In genomic region chr2:84160461-84160860, GRCh38 we compare ENCODE assay signal across 19 cellular contexts.
DNase-seq lines count a peak whose midpoint lies in the region; ATAC-seq and TF ChIP-seq lines count a peak whose summit lies in the region.
"Had no signal": no experiment of that assay in that cellular context is flagged by ENCODE, and none has a peak within 500 bp of the region (broad histone marks: within the 10 kb centered on the region; RNA-seq: fewer than 3 reads in every experiment).

No MANE protein-coding gene starts in this region.

- H3K9me3 Mint-ChIP-seq in activated CD4-positive, alpha-beta T cell treated with anti-CD3 and anti-CD28 coated beads, Interleukin-2, amount 10 ng/mL, durations not matched to agents 24 days and 14 days = no peaks in the 10 kb centered on the region
- H3K9me3 Mint-ChIP-seq: GM23338; T-helper 2 cell treated with Interferon-gamma antibody and Interleukin-4, amounts not matched to agents 5 μg/mL and 100 μg/mL, for 36 hours had no signal

- intact Hi-C loops in activated CD4-positive, alpha-beta T cell treated with anti-CD3 and anti-CD28 coated beads, Interleukin-2, amount 10 ng/mL, durations not matched to agents 24 days and 14 days (cut with micrococcal nuclease) = no loop called here
- intact Hi-C loops in lower lobe of right lung (cut with DNase I) = no loop called here

- H3K9me3 ChIP-seq in lower lobe of right lung = no peaks in the 10 kb centered on the region

- no peaks in the 10 kb centered on the region for H3K36me3 Mint-ChIP-seq in activated CD4-positive, alpha-beta T cell treated with anti-CD3 and anti-CD28 coated beads, Interleukin-2, amount 10 ng/mL, durations not matched to agents 24 days and 14 days (ENCODE audit: low read depth)
- H3K36me3 Mint-ChIP-seq: IgD-negative memory B cell had no signal

- no peaks in the 10 kb centered on the region for H3K4me1 ChIP-seq in lower lobe of right lung

- H3K4me3 Mint-ChIP-seq in activated CD4-positive, alpha-beta T cell treated with anti-CD3 and anti-CD28 coated beads, Interleukin-2, amount 10 ng/mL, durations not matched to agents 24 days and 14 days = no peak overlapping the region
- H3K4me3 Mint-ChIP-seq: GM23338; IgD-negative memory B cell; T-helper 2 cell treated with Interferon-gamma antibody and Interleukin-4, amounts not matched to agents 5 μg/mL and 100 μg/mL, for 36 hours had no signal

- TF ChIP-seq CTCF in lower lobe of right lung (IDR thresholded peaks at IDR 0.05) = no peak

- no peak overlapping the region for H3K27ac ChIP-seq in lower lobe of right lung
- H3K27ac ChIP-seq: HL-60, PC-9 had no signal

- ATAC-seq in lower lobe of right lung = no peak
- ATAC-seq: GM23338 had no signal

- no peaks in the 10 kb centered on the region for H3K27me3 Mint-ChIP-seq in activated CD4-positive, alpha-beta T cell treated with anti-CD3 and anti-CD28 coated beads, Interleukin-2, amount 10 ng/mL, durations not matched to agents 24 days and 14 days
- H3K27me3 Mint-ChIP-seq: IgD-negative memory B cell had no signal

- H3K27ac Mint-ChIP-seq in activated CD4-positive, alpha-beta T cell treated with anti-CD3 and anti-CD28 coated beads, Interleukin-2, amount 10 ng/mL, durations not matched to agents 24 days and 14 days = no peak overlapping the region
- H3K27ac Mint-ChIP-seq: GM23338; T-helper 2 cell treated with Interferon-gamma antibody and Interleukin-4, amounts not matched to agents 5 μg/mL and 100 μg/mL, for 36 hours had no signal

- no peaks in the 10 kb centered on the region for H3K36me3 ChIP-seq in lower lobe of right lung

- H3K4me1 Mint-ChIP-seq in activated CD4-positive, alpha-beta T cell treated with anti-CD3 and anti-CD28 coated beads, Interleukin-2, amount 10 ng/mL, durations not matched to agents 24 days and 14 days = no peaks in the 10 kb centered on the region
- H3K4me1 Mint-ChIP-seq: GM23338, IgD-negative memory B cell had no signal

- DNase-seq in activated CD4-positive, alpha-beta T cell treated with anti-CD3 and anti-CD28 coated beads, Interleukin-2, amount 10 ng/mL, durations not matched to agents 24 days and 14 days = peak; percentile 34
- no peak for DNase-seq in activated CD4-positive, alpha-beta T cell treated with anti-CD3 and anti-CD28 coated beads, Interleukin-2, amount 50 U/mL, for 48 hours
- DNase-seq in NCI-H1930 (lab: John Stamatoyannopoulos, UW) (peak; percentile 13 to 16), NCI-H69 (lab: John Stamatoyannopoulos, UW) (peak; percentile 41), DMS 273 (lab: John Stamatoyannopoulos, UW; ENCODE audit: unreplicated experiment) (no peak), anterior cingulate cortex (lab: John Stamatoyannopoulos, UW) (no peak), lower lobe of right lung (no peak), kidney tubule cell (ENCODE audit: low spot score) (no peak)
- DNase-seq: C1 segment of cervical spinal cord, COR-L47, GDM1, Kasumi-1, NCI-H1694, NCI-H524 treated with DMSO at 0.1 percent for 48 hours, PC-9 had no signal

- H3K4me3 ChIP-seq in lower lobe of right lung = no peak overlapping the region
- H3K4me3 ChIP-seq: GM23338, PC-9 had no signal

- no peaks in the 10 kb centered on the region for H3K27me3 ChIP-seq in lower lobe of right lung (ENCODE audit: low read depth)

Comparison
In these comparisons a context has a peak if more than half of its experiments do, and no peak if none do; other contexts are left out.
1. DNase-seq: peak in activated CD4-positive, alpha-beta T cell treated with anti-CD3 and anti-CD28 coated beads, Interleukin-2, amount 10 ng/mL, durations not matched to agents 24 days and 14 days (single experiment), NCI-H1930 (2 of 2) and NCI-H69 (single experiment); none in activated CD4-positive, alpha-beta T cell treated with anti-CD3 and anti-CD28 coated beads, Interleukin-2, amount 50 U/mL, for 48 hours (0 of 2), DMS 273 (single experiment), anterior cingulate cortex (0 of 58), lower lobe of right lung (single experiment) and kidney tubule cell (single experiment).